In the genomic region with DNA sequence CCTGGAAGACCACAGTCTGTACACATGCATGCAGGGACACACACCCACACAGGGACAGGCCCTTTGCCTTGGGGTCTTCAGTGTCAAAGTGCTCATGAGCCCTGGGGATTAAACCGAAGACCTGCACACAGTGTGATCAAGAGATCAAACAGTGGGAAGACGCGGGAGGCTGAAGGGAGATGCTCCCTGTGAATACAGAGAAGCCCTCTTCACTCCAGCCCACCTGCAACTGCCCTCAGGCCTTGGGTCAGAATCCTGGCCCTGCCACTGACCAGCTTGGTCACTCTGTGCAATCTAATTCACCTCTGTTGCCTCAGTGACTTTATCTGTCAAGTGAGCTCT, we compare ENCODE assay signal across 14 cellular contexts. TPM values are rescaled to one million over a fixed set of nuclear protein-coding genes. Genes with fewer than 3 reads are reported as not detected.
DNase-seq lines count a peak whose midpoint lies in the region; ATAC-seq and TF ChIP-seq lines count a peak whose summit lies in the region.
"Had no signal": no experiment of that assay in that cellular context is flagged by ENCODE, and none has a peak within 500 bp of the region (broad histone marks: within the 10 kb centered on the region; RNA-seq: fewer than 3 reads in every experiment).

No MANE protein-coding gene starts in this region.

- peak overlapping the region; percentile 38 to 85 for H3K27ac ChIP-seq in prostate gland
- peak overlapping the region; percentile 80 for H3K27ac ChIP-seq in vagina
- no peak overlapping the region for H3K27ac ChIP-seq in mesendoderm (ENCODE audit: low read depth, low read length)

- H3K4me2 ChIP-seq in mesendoderm (ENCODE audit: low read length): no peak overlapping the region

- H3K4me1 ChIP-seq in prostate gland (replicated peaks) (peaks cover 47% of the 10 kb centered on the region), vagina (peaks cover 93% of the 10 kb centered on the region), mesendoderm (ENCODE audit: control insufficient read depth, low read depth, low read length) (no peaks in the 10 kb centered on the region)

- H3K4me3 ChIP-seq in prostate gland (no peak overlapping the region), vagina (no peak overlapping the region), mesendoderm (ENCODE audit: low read length) (no peak overlapping the region)

- H3K36me3 ChIP-seq in prostate gland: no peaks in the 10 kb centered on the region
- H3K36me3 ChIP-seq in vagina: no peaks in the 10 kb centered on the region
- no peaks in the 10 kb centered on the region for H3K36me3 ChIP-seq in mesendoderm (ENCODE audit: control insufficient read depth, insufficient read depth, low read length)

- H3K9me3 ChIP-seq in prostate gland: no peaks in the 10 kb centered on the region
- no peaks in the 10 kb centered on the region for H3K9me3 ChIP-seq in vagina

- no peak overlapping the region for H3K18ac ChIP-seq in mesendoderm (ENCODE audit: low read length)

- no peaks in the 10 kb centered on the region for H3K79me1 ChIP-seq in mesendoderm (ENCODE audit: low read length)

- H3K4me1 Mint-ChIP-seq in effector memory CD8-positive, alpha-beta T cell (ENCODE audit: low read depth in 2 of 2): peaks cover 56 to 66% of the 10 kb centered on the region in 2 donors
- H3K4me1 Mint-ChIP-seq in activated T-cell treated with anti-CD3 and anti-CD28 coated beads, Interleukin-2, amount 50 U/mL, for 4 hours (ENCODE audit: low read depth): peaks cover 77% of the 10 kb centered on the region

- no peak overlapping the region for H3K56ac ChIP-seq in mesendoderm (ENCODE audit: low read length)

- H2BK5ac ChIP-seq in mesendoderm (ENCODE audit: low read length): no peak overlapping the region

- no peaks in the 10 kb centered on the region for H3K27me3 ChIP-seq in prostate gland (replicated peaks; ENCODE audit: insufficient read depth)
- H3K27me3 ChIP-seq in vagina: no peaks in the 10 kb centered on the region
- no peaks in the 10 kb centered on the region for H3K27me3 ChIP-seq in mesendoderm (ENCODE audit: insufficient read depth, low read length, poor library complexity)

- peaks cover 91% of the 10 kb centered on the region for H3K36me3 Mint-ChIP-seq in effector memory CD8-positive, alpha-beta T cell (ENCODE audit: insufficient read depth)
- peaks cover 2% of the 10 kb centered on the region for H3K36me3 Mint-ChIP-seq in activated T-cell treated with anti-CD3 and anti-CD28 coated beads, Interleukin-2, amount 50 U/mL, for 4 hours (ENCODE audit: insufficient read depth)

- H3K9ac ChIP-seq in mesendoderm (ENCODE audit: low read length): no peak overlapping the region

- intact Hi-C loops in Right ventricle myocardium inferior (cut with DNase I): loop anchor here (2.0 kb wide), 1 partner anchor 17 kb away; no protein-coding TSS in a partner anchor
- intact Hi-C loops in cardiac septum (cut with DNase I): no loop called here
- intact Hi-C loops in prostate gland (cut with DNase I): no loop called here
- intact Hi-C loops in vagina (cut with DNase I): no loop called here

- DNase-seq in Right ventricle myocardium inferior (ENCODE audit: missing footprints) (peak; percentile 4), cardiac septum (ENCODE audit: low spot score) (no peak), prostate gland (ENCODE audit: low spot score) (no peak), vagina (ENCODE audit: extremely low spot score in 2 of 2) (no peak), mesendoderm (no peak)
- DNase-seq in effector memory CD8-positive, alpha-beta T cell: no peak
- no peak for DNase-seq in activated T-cell treated with anti-CD3 and anti-CD28 coated beads, Interleukin-2, amount 50 U/mL, for 4 hours
- DNase-seq: activated CD4-positive, alpha-beta T cell treated with anti-CD3 and anti-CD28 coated beads for 48 hours; activated T-cell treated with anti-CD3 and anti-CD28 coated beads, Interleukin-2, amount 50 U/mL, for 48 hours; NCI-H1105; NK-92 treated with Interleukin-12 subunit alpha and Interleukin-12 subunit beta, amount 100 ng/mL, for 24 hours; stimulated activated naive CD8-positive, alpha-beta T cell treated with anti-CD3 and anti-CD28 coated beads, Interleukin-15, amount 100 ng/mL, for 72 hours; T1000 had no signal

- no peak overlapping the region for H2BK120ac ChIP-seq in mesendoderm (ENCODE audit: low read depth, low read length)

- no peak overlapping the region for H3K4ac ChIP-seq in mesendoderm (ENCODE audit: low read depth, low read length)

- H3K9me3 Mint-ChIP-seq in effector memory CD8-positive, alpha-beta T cell: no peaks in the 10 kb centered on the region
- H3K9me3 Mint-ChIP-seq in activated T-cell treated with anti-CD3 and anti-CD28 coated beads, Interleukin-2, amount 50 U/mL, for 4 hours: no peaks in the 10 kb centered on the region
- H3K9me3 Mint-ChIP-seq: stimulated activated naive CD8-positive, alpha-beta T cell treated with anti-CD3 and anti-CD28 coated beads, Interleukin-15, amount 100 ng/mL, for 72 hours had no signal

- no peak overlapping the region for H2BK15ac ChIP-seq in mesendoderm (replicated peaks; ENCODE audit: low read depth)

- no peaks in the 10 kb centered on the region for H3K79me2 ChIP-seq in mesendoderm (ENCODE audit: control insufficient read depth, insufficient read depth, low read length)

- WGBS in prostate gland: 69% methylated on average over 3 of the region's 3 CpGs
- WGBS in mesendoderm (ENCODE audit: extremely low coverage, insufficient coverage, low lambda C conversion rate): no CpG with 5 or more reads among the region's 3 CpGs

- H3K4me3 Mint-ChIP-seq in effector memory CD8-positive, alpha-beta T cell: peak overlapping the region; percentile 51 to 63
- no peak overlapping the region for H3K4me3 Mint-ChIP-seq in activated T-cell treated with anti-CD3 and anti-CD28 coated beads, Interleukin-2, amount 50 U/mL, for 4 hours

- ATAC-seq in Right ventricle myocardium inferior: no peak
- no peak for ATAC-seq in effector memory CD8-positive, alpha-beta T cell (replicated peaks)
- no peak for ATAC-seq in HG03439 (IDR thresholded peaks at IDR 0.05; ENCODE audit: unreplicated experiment)
- ATAC-seq in activated T-cell treated with anti-CD3 and anti-CD28 coated beads, Interleukin-2, amount 50 U/mL, for 4 hours: no peak
- ATAC-seq: stimulated activated naive CD8-positive, alpha-beta T cell treated with anti-CD3 and anti-CD28 coated beads, Interleukin-15, amount 100 ng/mL, for 72 hours had no signal

- TF ChIP-seq CTCF in prostate gland (IDR thresholded peaks at IDR 0.05) (no peak), vagina (IDR thresholded peaks at IDR 0.05) (no peak)

- H3K23ac ChIP-seq in mesendoderm (ENCODE audit: low read length): no peak overlapping the region

- no peak overlapping the region for H2AK5ac ChIP-seq in mesendoderm (ENCODE audit: low read length)

- peak overlapping the region; percentile 58 to 97 for H3K27ac Mint-ChIP-seq in effector memory CD8-positive, alpha-beta T cell
- H3K27ac Mint-ChIP-seq: stimulated activated naive CD8-positive, alpha-beta T cell treated with anti-CD3 and anti-CD28 coated beads, Interleukin-15, amount 100 ng/mL, for 72 hours had no signal

- no peaks in the 10 kb centered on the region for H3K27me3 Mint-ChIP-seq in effector memory CD8-positive, alpha-beta T cell
- H3K27me3 Mint-ChIP-seq in activated T-cell treated with anti-CD3 and anti-CD28 coated beads, Interleukin-2, amount 50 U/mL, for 4 hours (ENCODE audit: low read depth): no peaks in the 10 kb centered on the region
- H3K27me3 Mint-ChIP-seq: stimulated activated naive CD8-positive, alpha-beta T cell treated with anti-CD3 and anti-CD28 coated beads, Interleukin-15, amount 100 ng/mL, for 72 hours had no signal

- H4K5ac ChIP-seq in mesendoderm (ENCODE audit: low read length): no peak overlapping the region

- no peak overlapping the region for H4K8ac ChIP-seq in mesendoderm (ENCODE audit: low read depth, low read length)

- TF ChIP-seq POLR2A in prostate gland (IDR thresholded peaks at IDR 0.05) (no peak), vagina (IDR thresholded peaks at IDR 0.05) (no peak)

RNA-seq across cellular contexts. Expression of a gene that starts 2.9 kb away (rescaled TPM):
- total RNA-seq in Right ventricle myocardium inferior (33.7 TPM), cardiac septum (23.9 TPM), prostate gland (10 to 100 TPM; 49.6 to 77.4 TPM), vagina (85.0 TPM)
- 10 to 100 TPM; 43.2 to 46.7 (median 45.2) TPM for total RNA-seq in activated T-cell treated with anti-CD3 and anti-CD28 coated beads, Interleukin-2, amount 50 U/mL, for 4 hours
- 8.2 TPM for polyA plus RNA-seq in mesendoderm (2013, experiment 1 of 2)
- 9.3 TPM for polyA plus RNA-seq in mesendoderm (2013, experiment 2 of 2)

RNA-seq across cellular contexts. Expression of a gene that starts 45.6 kb away (rescaled TPM):
- total RNA-seq in Right ventricle myocardium inferior: 8.2 TPM
- 4.6 TPM for total RNA-seq in cardiac septum
- 10 to 100 TPM; 10.7 to 14.0 TPM for total RNA-seq in prostate gland
- total RNA-seq in vagina: 27.0 TPM
- total RNA-seq in activated T-cell treated with anti-CD3 and anti-CD28 coated beads, Interleukin-2, amount 50 U/mL, for 4 hours: 1 to 10 TPM; 3.0 to 3.3 (median 3.2) TPM
- 3.3 TPM for polyA plus RNA-seq in mesendoderm (2013, experiment 1 of 2)
- 3.7 TPM for polyA plus RNA-seq in mesendoderm (2013, experiment 2 of 2)

RNA-seq across cellular contexts. Expression of a gene that starts 56.4 kb away (rescaled TPM):
- total RNA-seq in Right ventricle myocardium inferior (7.7 TPM), cardiac septum (0.59 TPM), prostate gland (1 to 10 TPM; 1.7 to 2.8 TPM), vagina (0.74 TPM)
- 1 to 10 TPM; 3.1 to 4.7 (median 3.9) TPM for total RNA-seq in activated T-cell treated with anti-CD3 and anti-CD28 coated beads, Interleukin-2, amount 50 U/mL, for 4 hours
- 1.3 TPM for polyA plus RNA-seq in mesendoderm (2013, experiment 1 of 2)
- polyA plus RNA-seq in mesendoderm (2013, experiment 2 of 2): 1.4 TPM
